In the genomic region with DNA sequence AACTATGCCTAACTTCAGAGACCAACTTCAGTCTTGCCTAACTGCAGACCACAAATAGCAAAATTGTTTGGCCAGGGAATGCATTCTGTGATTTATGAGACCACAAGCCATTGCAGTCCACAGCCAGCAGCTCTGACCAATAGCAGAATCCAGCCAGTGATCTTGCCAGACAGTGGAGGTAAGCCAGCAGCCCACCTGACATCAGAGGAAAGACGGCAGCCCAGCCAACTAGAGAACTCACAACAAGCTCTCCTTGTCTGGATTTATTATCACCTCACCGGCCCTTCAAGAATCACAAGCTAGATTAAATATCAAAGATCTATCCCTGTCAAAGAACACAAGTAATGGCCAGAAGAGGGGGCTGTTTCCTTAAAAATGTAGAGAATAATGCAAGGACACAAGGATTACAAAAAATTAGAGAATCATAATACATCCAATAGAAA, we compare ENCODE assay signal across 8 cellular contexts.
A peak's percentile ranks its signal among the peaks of the same experiment; 100 is the strongest.
DNase-seq lines count a peak whose midpoint lies in the region; ATAC-seq and TF ChIP-seq lines count a peak whose summit lies in the region.

No MANE protein-coding gene starts in this region.

- H3K27me3 Mint-ChIP-seq in activated CD4-positive, alpha-beta T cell treated with anti-CD3 and anti-CD28 coated beads, Interleukin-2, amount 10 ng/mL, durations not matched to agents 24 days and 14 days, result no peaks in the 10 kb centered on the region

- WGBS in thyroid gland, 2 donors, result 12 to 14% methylated on average over 2 of the region's 2 CpGs
- 13% methylated on average over 2 of the region's 2 CpGs for WGBS in right cardiac atrium

- no peak overlapping the region for H3K4me3 Mint-ChIP-seq in activated CD4-positive, alpha-beta T cell treated with anti-CD3 and anti-CD28 coated beads, Interleukin-2, amount 10 ng/mL, durations not matched to agents 24 days and 14 days

- no peaks in the 10 kb centered on the region for H3K9me3 Mint-ChIP-seq in activated CD4-positive, alpha-beta T cell treated with anti-CD3 and anti-CD28 coated beads, Interleukin-2, amount 10 ng/mL, durations not matched to agents 24 days and 14 days

- no peaks in the 10 kb centered on the region for H3K4me1 Mint-ChIP-seq in activated CD4-positive, alpha-beta T cell treated with anti-CD3 and anti-CD28 coated beads, Interleukin-2, amount 10 ng/mL, durations not matched to agents 24 days and 14 days

- intact Hi-C loops in activated CD4-positive, alpha-beta T cell treated with anti-CD3 and anti-CD28 coated beads, Interleukin-2, amount 10 ng/mL, durations not matched to agents 24 days and 14 days (cut with micrococcal nuclease), result no loop called here
- intact Hi-C loops in thyroid gland (cut with DNase I), result no loop called here
- intact Hi-C loops in right cardiac atrium (cut with DNase I), result no loop called here

- no peaks in the 10 kb centered on the region for H3K9me3 ChIP-seq in thyroid gland
- no peaks in the 10 kb centered on the region for H3K9me3 ChIP-seq in right cardiac atrium (ENCODE audit: control insufficient read depth, low read length)

- H3K27ac ChIP-seq in brain microvascular endothelial cell, result no peak overlapping the region
- no peak overlapping the region for H3K27ac ChIP-seq in thyroid gland
- no peak overlapping the region for H3K27ac ChIP-seq in right cardiac atrium (ENCODE audit: low read length)

- ATAC-seq in right cardiac atrium, result no peak

- peak; percentile 38 for TF ChIP-seq CTCF in brain microvascular endothelial cell (IDR thresholded peaks at IDR 0.05; ENCODE audit: low read depth, low read length, missing control alignments)
- TF ChIP-seq CTCF in thyroid gland (IDR thresholded peaks at IDR 0.05), result peak in 2 of 6 experiments; percentile 4 to 9

- in situ Hi-C loops in brain microvascular endothelial cell (cut with HindIII; ENCODE audit: low pct_ligation_motif_present, low sequenced_read_pairs), result no loop called here

- H3K36me3 ChIP-seq in brain microvascular endothelial cell (replicated peaks) (no peaks in the 10 kb centered on the region), thyroid gland (no peaks in the 10 kb centered on the region)

- no peaks in the 10 kb centered on the region for H3K27me3 ChIP-seq in brain microvascular endothelial cell (replicated peaks)
- H3K27me3 ChIP-seq in thyroid gland, result no peaks in the 10 kb centered on the region
- H3K27me3 ChIP-seq in right cardiac atrium (ENCODE audit: control insufficient read depth, insufficient read depth), result no peaks in the 10 kb centered on the region

- no peak overlapping the region for H3K27ac Mint-ChIP-seq in activated CD4-positive, alpha-beta T cell treated with anti-CD3 and anti-CD28 coated beads, Interleukin-2, amount 10 ng/mL, durations not matched to agents 24 days and 14 days

- TF ChIP-seq POLR2A in thyroid gland (IDR thresholded peaks at IDR 0.05), result no peak

- H3K4me1 ChIP-seq in thyroid gland (no peaks in the 10 kb centered on the region), right cardiac atrium (ENCODE audit: control insufficient read depth, insufficient read depth, low read length) (no peaks in the 10 kb centered on the region)

- H3K36me3 Mint-ChIP-seq in activated CD4-positive, alpha-beta T cell treated with anti-CD3 and anti-CD28 coated beads, Interleukin-2, amount 10 ng/mL, durations not matched to agents 24 days and 14 days (ENCODE audit: low read depth), result no peaks in the 10 kb centered on the region

- no peak overlapping the region for H3K4me3 ChIP-seq in brain microvascular endothelial cell (ENCODE audit: low read depth, low read length)
- H3K4me3 ChIP-seq in thyroid gland (replicated peaks in 1 of 3), result no peak overlapping the region
- no peak overlapping the region for H3K4me3 ChIP-seq in right cardiac atrium (ENCODE audit: low read length)

- DNase-seq in activated CD4-positive, alpha-beta T cell treated with anti-CD3 and anti-CD28 coated beads, Interleukin-2, amount 10 ng/mL, durations not matched to agents 24 days and 14 days, result peak; percentile 58
- no peak for DNase-seq in activated CD4-positive, alpha-beta T cell treated with anti-CD3 and anti-CD28 coated beads, Interleukin-2, amount 50 U/mL, for 4 hours
- DNase-seq in NCI-H226 (peak; percentile 11), brain microvascular endothelial cell (peak; percentile 60), pulmonary artery endothelial cell (ENCODE audit: low read depth, low spot score) (peak; percentile 4), thyroid gland (no peak), right cardiac atrium (no peak)
- DNase-seq in activated CD8-positive, alpha-beta memory T cell treated with anti-CD3 and anti-CD28 coated beads for 24 hours, result no peak

Comparison
In these comparisons a context has a peak if more than half of its experiments do, and no peak if none do; other contexts are left out.
1. DNase-seq: peak in activated CD4-positive, alpha-beta T cell treated with anti-CD3 and anti-CD28 coated beads, Interleukin-2, amount 10 ng/mL, durations not matched to agents 24 days and 14 days (single experiment), NCI-H226 (single experiment), brain microvascular endothelial cell (single experiment) and pulmonary artery endothelial cell (single experiment); none in activated CD4-positive, alpha-beta T cell treated with anti-CD3 and anti-CD28 coated beads, Interleukin-2, amount 50 U/mL, for 4 hours (0 of 2), thyroid gland (0 of 2), right cardiac atrium (0 of 3) and activated CD8-positive, alpha-beta memory T cell treated with anti-CD3 and anti-CD28 coated beads for 24 hours (single experiment).